ENCODE assay signal across 27 cellular contexts in genomic region chr13:95471960-95472359, GRCh38.
A peak's percentile ranks its signal among the peaks of the same experiment; 100 is the strongest.
DNase-seq lines count a peak whose midpoint lies in the region; ATAC-seq lines count a peak whose summit lies in the region.
"Had no signal": no experiment of that assay in that cellular context is flagged by ENCODE, and none has a peak within 500 bp of the region (broad histone marks: within the 10 kb centered on the region; RNA-seq: fewer than 3 reads in every experiment).

No MANE protein-coding gene starts in this region.

- no peaks in the 10 kb centered on the region for H3K27me3 ChIP-seq in H7 (ENCODE audit: control insufficient read depth, insufficient read depth, low read length)
- H3K27me3 ChIP-seq: adrenal gland, body of pancreas, neural progenitor cell, SJCRH30, suprapubic skin had no signal

- peaks cover 4% of the 10 kb centered on the region for H3K27me3 Mint-ChIP-seq in stimulated activated naive CD8-positive, alpha-beta T cell treated with anti-CD3 and anti-CD28 coated beads, Interleukin-15, amount 100 ng/mL, for 72 hours

- no peak overlapping the region for H3K4me3 Mint-ChIP-seq in stimulated activated naive CD8-positive, alpha-beta T cell treated with anti-CD3 and anti-CD28 coated beads, Interleukin-15, amount 100 ng/mL, for 72 hours
- H3K4me3 Mint-ChIP-seq: activated naive CD4-positive, alpha-beta T cell treated with anti-CD3 and anti-CD28 coated beads for 36 hours; activated T-helper 1 cell treated with anti-CD3 and anti-CD28 coated beads, Interleukin-12 subunit alpha, Interleukin-12 subunit beta, Interleukin-2, Interleukin-4 antibody, amounts not matched to agents 30 ng/mL and 10 ng/mL and 1 ng/mL, durations not matched to agents 14 hours and 24 hours and 36 hours; GM23338; memory B cell; neural progenitor cell had no signal

- H3K4me1 Mint-ChIP-seq in stimulated activated naive CD8-positive, alpha-beta T cell treated with anti-CD3 and anti-CD28 coated beads, Interleukin-15, amount 100 ng/mL, for 72 hours: no peaks in the 10 kb centered on the region
- H3K4me1 Mint-ChIP-seq: memory B cell had no signal

- H3K4me3 ChIP-seq in H7 (ENCODE audit: insufficient read depth, low read depth, low read length): no peak overlapping the region
- H3K4me3 ChIP-seq: adrenal gland, body of pancreas, GM23338, neural progenitor cell, SJCRH30, suprapubic skin had no signal

- no peak for DNase-seq in stimulated activated naive CD8-positive, alpha-beta T cell treated with anti-CD3 and anti-CD28 coated beads, Interleukin-15, amount 100 ng/mL, for 72 hours
- no peak for DNase-seq in stimulated activated naive CD8-positive, alpha-beta T cell treated with anti-CD3 and anti-CD28 coated beads, Interleukin-15, Interleukin-2, amounts not matched to agents 100 U/mL and 50 U/mL, for 24 hours
- DNase-seq in pons (ENCODE audit: low spot score): no peak
- no peak for DNase-seq in dedifferentiated amniotic fluid mesenchymal stem cell (ENCODE audit: extremely low spot score)
- no peak for DNase-seq in inferior parietal cortex (ENCODE audit: extremely low spot score)
- no peak for DNase-seq in H7
- DNase-seq: activated CD4-positive, alpha-beta T cell treated with anti-CD3 and anti-CD28 coated beads, Interleukin-2, amount 50 U/mL, for 48 hours; activated CD4-positive, CD25-positive, alpha-beta regulatory T cell; activated naive CD4-positive, alpha-beta T cell treated with anti-CD3 and anti-CD28 coated beads for 36 hours; body of pancreas; DMS79 treated with DMSO at 0.1 percent for 48 hours; GF-D8; MM.1S; NCI-H1436; NCI-H748 treated with DMSO at 0.1 percent for 48 hours; right cardiac atrium; SJCRH30; stimulated activated CD4-positive, alpha-beta T cell treated with anti-CD3 and anti-CD28 coated beads, Interleukin-2, amount 100 ng/mL, for 24 hours had no signal

- no peaks in the 10 kb centered on the region for H3K9me3 Mint-ChIP-seq in stimulated activated naive CD8-positive, alpha-beta T cell treated with anti-CD3 and anti-CD28 coated beads, Interleukin-15, amount 100 ng/mL, for 72 hours
- H3K9me3 Mint-ChIP-seq: activated naive CD4-positive, alpha-beta T cell treated with anti-CD3 and anti-CD28 coated beads for 36 hours; activated T-helper 1 cell treated with anti-CD3 and anti-CD28 coated beads, Interleukin-12 subunit alpha, Interleukin-12 subunit beta, Interleukin-2, Interleukin-4 antibody, amounts not matched to agents 30 ng/mL and 10 ng/mL and 1 ng/mL, durations not matched to agents 14 hours and 24 hours and 36 hours; neural progenitor cell had no signal

- H3K27ac Mint-ChIP-seq in stimulated activated naive CD8-positive, alpha-beta T cell treated with anti-CD3 and anti-CD28 coated beads, Interleukin-15, amount 100 ng/mL, for 72 hours: peak overlapping the region in 1 of 2 donors; percentile 16
- H3K27ac Mint-ChIP-seq: activated naive CD4-positive, alpha-beta T cell treated with anti-CD3 and anti-CD28 coated beads for 36 hours; activated T-helper 1 cell treated with anti-CD3 and anti-CD28 coated beads, Interleukin-12 subunit alpha, Interleukin-12 subunit beta, Interleukin-2, Interleukin-4 antibody, amounts not matched to agents 30 ng/mL and 10 ng/mL and 1 ng/mL, durations not matched to agents 14 hours and 24 hours and 36 hours; GM23338; memory B cell; neural progenitor cell had no signal

- peak; percentile 40 for ATAC-seq in stimulated activated naive CD8-positive, alpha-beta T cell treated with anti-CD3 and anti-CD28 coated beads, Interleukin-15, amount 100 ng/mL, for 72 hours
- ATAC-seq in stimulated activated naive CD8-positive, alpha-beta T cell treated with anti-CD3 and anti-CD28 coated beads, Interleukin-15, Interleukin-2, amounts not matched to agents 100 U/mL and 50 U/mL, for 24 hours: no peak
- ATAC-seq in GM19463 (IDR thresholded peaks at IDR 0.05; ENCODE audit: unreplicated experiment) (peak; percentile 69), HG02938 (IDR thresholded peaks at IDR 0.05; ENCODE audit: unreplicated experiment) (peak; percentile 46)
- ATAC-seq: body of pancreas, GM23338, left lobe of liver, right cardiac atrium had no signal

- H3K36me3 ChIP-seq in H7 (replicated peaks; ENCODE audit: control insufficient read depth, insufficient read depth, low read length): no peaks in the 10 kb centered on the region
- H3K36me3 ChIP-seq: adrenal gland, neural progenitor cell, SJCRH30, suprapubic skin had no signal
